In genomic region chr4:104491826-104492771, GRCh38 we compare ENCODE assay signal across 8 cellular contexts. TPM values are rescaled to one million over a fixed set of nuclear protein-coding genes. Genes with fewer than 3 reads are reported as not detected.
DNase-seq lines count a peak whose midpoint lies in the region; ATAC-seq and TF ChIP-seq lines count a peak whose summit lies in the region.

No MANE protein-coding gene starts in this region.

- H3K36me3 ChIP-seq in ES-I3 (ENCODE audit: insufficient read depth, low read length): no peaks in the 10 kb centered on the region
- no peaks in the 10 kb centered on the region for H3K36me3 ChIP-seq in gastroesophageal sphincter

- WGBS in gastroesophageal sphincter (ENCODE audit: low coverage in 1 of 2), 2 donors: 4 to 6% methylated on average over 14 to 15 of the region's 19 CpGs

- peak overlapping the region; percentile 72 for H3K9ac ChIP-seq in ES-I3 (ENCODE audit: low read depth, low read length)

- H3K27ac ChIP-seq in gastroesophageal sphincter: peak overlapping the region; percentile 36 to 93 (median 90)

- no peak for DNase-seq in T-helper 17 cell
- peak; percentile 59 for DNase-seq in putamen (ENCODE audit: low spot score)
- DNase-seq in MV-4-11 (lab: John Stamatoyannopoulos, UW): no peak

- peak overlapping the region; percentile 93 for H3K4me3 Mint-ChIP-seq in T-helper 17 cell

- H3K27me3 Mint-ChIP-seq in T-helper 17 cell: peaks cover 45% of the 10 kb centered on the region

- TF ChIP-seq EP300 in gastroesophageal sphincter (IDR thresholded peaks at IDR 0.05): no peak

- peak; percentile 28 for ATAC-seq in GM19397 (IDR thresholded peaks at IDR 0.05; ENCODE audit: unreplicated experiment)
- ATAC-seq in HG03460 (IDR thresholded peaks at IDR 0.05; ENCODE audit: unreplicated experiment): peak; percentile 24
- ATAC-seq in T-helper 17 cell: no peak
- no peak for ATAC-seq in gastroesophageal sphincter
- ATAC-seq in HG02970 (IDR thresholded peaks at IDR 0.05; ENCODE audit: low FRiP score, unreplicated experiment): no peak

- H3K27ac Mint-ChIP-seq in T-helper 17 cell: no peak overlapping the region

- peaks cover 34% of the 10 kb centered on the region for H3K4me1 Mint-ChIP-seq in T-helper 17 cell

- H3K9me3 ChIP-seq in ES-I3 (ENCODE audit: control insufficient read depth, insufficient read depth, low read length): no peaks in the 10 kb centered on the region
- no peaks in the 10 kb centered on the region for H3K9me3 ChIP-seq in T-helper 17 cell (ENCODE audit: control insufficient read depth, low read length, poor library complexity, severe bottlenecking)
- no peaks in the 10 kb centered on the region for H3K9me3 ChIP-seq in gastroesophageal sphincter

- peak overlapping the region; percentile 61 to 78 for H3K4me3 ChIP-seq in gastroesophageal sphincter

- no peak for TF ChIP-seq CTCF in gastroesophageal sphincter (IDR thresholded peaks at IDR 0.05)

- H3K4me1 ChIP-seq in ES-I3 (ENCODE audit: insufficient read depth, low read length) (peaks cover 20% of the 10 kb centered on the region), gastroesophageal sphincter (peaks cover 0 to 59% (median 0%) of the 10 kb centered on the region in 3 donors)

- no peaks in the 10 kb centered on the region for H3K36me3 Mint-ChIP-seq in T-helper 17 cell (ENCODE audit: low read depth)

- no peak for TF ChIP-seq POLR2A in gastroesophageal sphincter (IDR thresholded peaks at IDR 0.05)

- H3K27me3 ChIP-seq in gastroesophageal sphincter: no peaks in the 10 kb centered on the region

RNA-seq across cellular contexts. Expression of gene CXXC4, which starts 2.6 kb away (rescaled TPM):
- under 1 TPM; 0.07 to 0.21 TPM for total RNA-seq in T-helper 17 cell
- total RNA-seq in gastroesophageal sphincter: 1 to 10 TPM in 3 of 4 donors, under 1 TPM in 1; 0.40 to 4.8 (median 3.0) TPM

Comparison
In these comparisons a context has a peak if more than half of its experiments do, and no peak if none do; other contexts are left out.
1. ATAC-seq: peak in GM19397 (single experiment) and HG03460 (single experiment); none in T-helper 17 cell (single experiment), gastroesophageal sphincter (single experiment) and HG02970 (single experiment).